8 cellular contexts compared by ENCODE assay signal in the genomic region with DNA sequence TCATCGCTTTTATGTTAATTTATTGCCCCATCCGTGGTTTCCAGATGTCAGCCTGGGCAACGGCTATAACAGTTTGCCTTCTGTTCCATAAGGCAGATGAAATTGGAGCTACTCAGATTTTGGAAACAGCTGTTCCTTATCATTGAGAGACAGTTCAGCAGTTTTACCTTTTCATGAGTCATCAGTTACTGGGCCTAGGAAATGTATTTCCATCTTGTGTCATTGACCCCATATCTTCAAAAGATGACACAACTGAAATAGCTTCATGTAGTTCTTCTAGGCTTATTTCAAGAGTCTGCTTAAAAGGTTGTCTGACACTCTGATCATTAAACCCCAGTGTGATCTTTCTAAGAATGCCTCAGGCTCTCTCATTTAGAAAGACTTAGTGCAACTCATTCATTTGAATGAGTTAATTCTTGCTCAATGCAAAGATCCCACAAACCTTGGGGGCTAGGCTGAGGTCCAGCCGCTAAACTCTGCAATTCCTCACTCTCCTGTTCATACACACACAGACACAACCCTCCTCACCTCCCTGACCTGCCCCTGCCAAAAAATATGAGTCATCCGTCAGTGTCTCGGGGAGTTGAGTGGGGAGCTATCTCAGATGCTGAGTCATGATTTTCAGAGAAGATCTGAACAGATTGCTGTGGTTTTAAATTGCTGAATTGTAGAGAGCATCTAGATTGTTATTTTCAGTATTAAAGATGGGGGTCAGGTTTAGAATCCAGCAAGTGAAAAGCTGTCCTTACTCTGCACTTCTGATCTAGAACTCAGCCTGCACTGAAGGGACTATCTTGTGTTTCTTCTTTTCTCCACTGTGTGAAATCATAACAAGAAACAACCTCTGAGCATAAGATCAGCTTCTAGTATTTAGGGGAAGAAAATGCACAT.
DNase-seq lines count a peak whose midpoint lies in the region; ATAC-seq and TF ChIP-seq lines count a peak whose summit lies in the region.

No MANE protein-coding gene starts in this region.

- H3K27ac ChIP-seq in PC-3 (ENCODE audit: low read length), result peak overlapping the region; percentile 43

- CTCF ChIA-PET in PC-3 (lab: Charles Lee), result no interaction called here

- H4K20me1 ChIP-seq in PC-3 (ENCODE audit: low read length), result 0 out of 2 replicates have a peak, but pooled peaks cover 4% of the 10 kb centered on the region

- POLR2A ChIA-PET in PC-3 (lab: Charles Lee; ENCODE audit: unreplicated experiment), result no interaction called here

- no TSS peak for BruUV-seq in PC-3 (replicated peaks; lab: Mats Ljungman, UMichigan)

- no peaks in the 10 kb centered on the region for H3F3A ChIP-seq in PC-3 (ENCODE audit: low read length, unreplicated experiment)

- H3K79me2 ChIP-seq in PC-3 (ENCODE audit: low read length), result no peaks in the 10 kb centered on the region

- H3K36me3 ChIP-seq in PC-3 (ENCODE audit: low read depth, low read length) (peaks cover 3% of the 10 kb centered on the region; the same call in 1 of the 2 replicates), adipocyte (ENCODE audit: control insufficient read depth, insufficient read depth, low read length, severe bottlenecking) (peaks cover 16% of the 10 kb centered on the region)

- H3K27me3 ChIP-seq in PC-3 (ENCODE audit: low read length) (no peaks in the 10 kb centered on the region), adipocyte (replicated peaks; ENCODE audit: control insufficient read depth, insufficient read depth, low read length) (no peaks in the 10 kb centered on the region)

- intact Hi-C loops in PC-3 (cut with micrococcal nuclease), result no loop called here

- H3K9ac ChIP-seq in PC-3 (ENCODE audit: low read length) (no peak overlapping the region), adipocyte (ENCODE audit: low read length) (peak overlapping the region; percentile 60)

- H3K9me3 ChIP-seq in PC-3 (ENCODE audit: low read length) (no peaks in the 10 kb centered on the region), adipocyte (ENCODE audit: control insufficient read depth, low read length) (no peaks in the 10 kb centered on the region)

- no peaks in the 10 kb centered on the region for H3K9me2 ChIP-seq in PC-3 (replicated peaks; ENCODE audit: low read length)

- H3K4me3 ChIP-seq in PC-3 (ENCODE audit: low read length) (no peak overlapping the region; the same call in 1 of the 2 replicates), adipocyte (ENCODE audit: low read length) (peak overlapping the region; percentile 36)

- DNase-seq in activated CD4-positive, alpha-beta T cell treated with anti-CD3 and anti-CD28 coated beads for 24 hours (ENCODE audit: low read depth in 2 of 2), result peak; percentile 7 to 27
- no peak for DNase-seq in activated CD4-positive, alpha-beta T cell treated with anti-CD3 and anti-CD28 coated beads, Interleukin-2, amount 50 U/mL, for 1 hour
- DNase-seq in PC-3 (peak; percentile 95), adipocyte (ENCODE audit: low read depth) (peak; percentile 90), kidney glomerular epithelial cell (lab: John Stamatoyannopoulos, UW) (peak; percentile 93), globus pallidus (ENCODE audit: low spot score) (no peak)
- DNase-seq in stimulated activated CD8-positive, alpha-beta memory T cell treated with anti-CD3 and anti-CD28 coated beads, Interleukin-2, amount 100 ng/mL, for 48 hours (ENCODE audit: low read depth in 2 of 2), result peak; percentile 11 to 42

- no peak overlapping the region for H2AFZ ChIP-seq in PC-3 (ENCODE audit: low read length)

- H3K4me1 ChIP-seq in PC-3 (ENCODE audit: insufficient read depth, low read length) (peaks cover 30% of the 10 kb centered on the region), adipocyte (ENCODE audit: control insufficient read depth, insufficient read depth, low read length) (peaks cover 31% of the 10 kb centered on the region)

- peak overlapping the region; percentile 51 for H3K4me2 ChIP-seq in PC-3 (ENCODE audit: low read length)

- ATAC-seq in HG03039 (IDR thresholded peaks at IDR 0.05; ENCODE audit: unreplicated experiment) (peak; percentile 65), PC-3 (peak; percentile 95)

- no peak for TF ChIP-seq CTCF in PC-3 (conservative IDR thresholded peaks at IDR 0.05; ENCODE audit: low read depth, low read length)

Comparison
In these comparisons a context has a peak if more than half of its experiments do, and no peak if none do; other contexts are left out.
1. DNase-seq: peak in activated CD4-positive, alpha-beta T cell treated with anti-CD3 and anti-CD28 coated beads for 24 hours (2 of 2), PC-3 (single experiment), adipocyte (single experiment), kidney glomerular epithelial cell (single experiment) and stimulated activated CD8-positive, alpha-beta memory T cell treated with anti-CD3 and anti-CD28 coated beads, Interleukin-2, amount 100 ng/mL, for 48 hours (2 of 2); none in activated CD4-positive, alpha-beta T cell treated with anti-CD3 and anti-CD28 coated beads, Interleukin-2, amount 50 U/mL, for 1 hour (single experiment) and globus pallidus (single experiment).